Comparison of ENCODE assay signal across 8 cellular contexts in the genomic region with DNA sequence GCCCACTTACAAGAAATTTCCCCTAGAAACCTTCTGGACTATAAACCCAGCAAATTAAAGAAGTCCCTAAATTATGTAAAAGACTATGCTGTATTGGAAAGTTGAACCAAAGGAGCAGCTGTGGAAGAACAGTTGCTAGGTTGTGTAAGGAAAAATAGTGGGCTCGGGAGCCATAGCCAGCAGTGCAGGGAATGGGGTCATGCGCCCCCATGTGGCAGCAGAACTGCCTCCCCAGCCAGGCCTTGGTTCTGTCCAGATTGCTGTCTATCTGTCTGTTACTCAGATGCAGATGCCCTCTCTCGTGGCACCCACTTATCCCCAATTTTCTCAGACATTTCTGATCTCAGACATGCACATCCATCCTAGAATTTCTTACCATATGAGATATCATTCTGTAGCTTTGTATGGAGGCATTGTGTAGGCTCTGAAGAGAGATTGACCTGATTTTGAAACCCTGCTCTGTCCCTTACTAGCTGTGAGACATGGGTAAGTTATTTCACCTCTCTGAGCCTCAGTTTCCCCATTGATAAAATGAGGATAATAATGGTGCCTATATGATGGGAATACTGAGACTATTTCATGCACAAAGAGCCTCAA.
DNase-seq lines count a peak whose midpoint lies in the region; ATAC-seq, FAIRE-seq and TF ChIP-seq lines count a peak whose summit lies in the region.

No MANE protein-coding gene starts in this region.

- TF ChIP-seq CTCF in OCI-LY3 (IDR thresholded peaks at IDR 0.05; ENCODE audit: low read depth, low read length): peak; percentile 89
- peak; percentile 29 for TF ChIP-seq CTCF in lung (IDR thresholded peaks at IDR 0.05; ENCODE audit: control extremely low read depth, extremely low read depth)

- H4K20me1 ChIP-seq in OCI-LY3 (ENCODE audit: insufficient read depth, low read length): no peaks in the 10 kb centered on the region

- H3K4me1 ChIP-seq in OCI-LY3 (ENCODE audit: low read length): 0 out of 2 replicates have a peak, but pooled peaks cover 3% of the 10 kb centered on the region
- peaks cover 0 to 5% of the 10 kb centered on the region in 2 donors for H3K4me1 ChIP-seq in lung (ENCODE audit: control insufficient read depth in 2 of 2, insufficient read depth in 2 of 2, low read length in 2 of 2)
- no peaks in the 10 kb centered on the region for H3K4me1 ChIP-seq in aorta (ENCODE audit: control insufficient read depth in 1 of 2, insufficient read depth in 2 of 2, low read length in 2 of 2)

- intact Hi-C loops in aorta (cut with DNase I): no loop called here

- H3K9me3 ChIP-seq in OCI-LY3 (ENCODE audit: insufficient read depth, low read length) (no peaks in the 10 kb centered on the region), lung (ENCODE audit: control insufficient read depth in 2 of 2, insufficient read depth in 1 of 2, low read length in 1 of 2) (no peaks in the 10 kb centered on the region), aorta (ENCODE audit: control insufficient read depth, low read length) (no peaks in the 10 kb centered on the region)

- H3K27me3 ChIP-seq in OCI-LY3 (ENCODE audit: low read depth, low read length): no peaks in the 10 kb centered on the region; the same call in 1 of the 2 replicates
- no peaks in the 10 kb centered on the region for H3K27me3 ChIP-seq in lung (ENCODE audit: control insufficient read depth, insufficient read depth)
- no peaks in the 10 kb centered on the region for H3K27me3 ChIP-seq in aorta (ENCODE audit: control insufficient read depth in 1 of 2, insufficient read depth in 2 of 2, low read length in 1 of 2)

- no peak overlapping the region for H3K4me2 ChIP-seq in OCI-LY3 (ENCODE audit: low read length)

- no peak overlapping the region for H3K27ac ChIP-seq in OCI-LY3 (ENCODE audit: low read length)
- H3K27ac ChIP-seq in lung (ENCODE audit: low read depth in 1 of 2, low read length in 1 of 2): no peak overlapping the region
- H3K27ac ChIP-seq in aorta (ENCODE audit: low read depth in 1 of 2, low read length in 2 of 2): no peak overlapping the region

- no peak overlapping the region for H2AFZ ChIP-seq in OCI-LY3 (ENCODE audit: low read depth, low read length)

- peak; percentile 86 for FAIRE-seq in GM12891 (lab: Jason Lieb, UNC)

- ATAC-seq in HG03097 (IDR thresholded peaks at IDR 0.05; ENCODE audit: low FRiP score, unreplicated experiment) (peak; percentile 70), lung (ENCODE audit: insufficient read depth, low FRiP score) (peak; percentile 50), aorta (ENCODE audit: low FRiP score) (peak; percentile 68), GM21515 (IDR thresholded peaks at IDR 0.05; ENCODE audit: unreplicated experiment) (no peak)

- H3K36me3 ChIP-seq in OCI-LY3 (replicated peaks; ENCODE audit: low read depth, low read length) (no peaks in the 10 kb centered on the region), lung (ENCODE audit: control insufficient read depth in 2 of 2, insufficient read depth in 2 of 2, low read length in 2 of 2) (no peaks in the 10 kb centered on the region), aorta (ENCODE audit: control insufficient read depth in 1 of 2, insufficient read depth in 2 of 2, low read length in 1 of 2) (no peaks in the 10 kb centered on the region)

- TF ChIP-seq POLR2A in GM12891 (IDR thresholded peaks at IDR 0.05; ENCODE audit: low read depth, low read length): no peak

- H3K4me3 ChIP-seq in OCI-LY3 (ENCODE audit: low read length): no peak overlapping the region
- no peak overlapping the region for H3K4me3 ChIP-seq in lung
- no peak overlapping the region for H3K4me3 ChIP-seq in aorta (ENCODE audit: low read length in 2 of 2)

- WGBS in lung, 2 donors: 20 to 26% methylated on average over 3 of the region's 3 CpGs
- WGBS in aorta, 2 donors: 25 to 41% methylated on average over 3 of the region's 3 CpGs

- no peaks in the 10 kb centered on the region for H3K79me2 ChIP-seq in OCI-LY3 (ENCODE audit: low read length)

- DNase-seq in AG20443 (ENCODE audit: low spot score): peak; percentile 85
- DNase-seq in GM12891 (ENCODE audit: insufficient read length, low spot score): peak; percentile 29
- DNase-seq in ecto neural progenitor cell (ENCODE audit: low spot score): peak; percentile 82
- no peak for DNase-seq in lung (ENCODE audit: low spot score)
- DNase-seq in aorta: no peak

- H3K9ac ChIP-seq in OCI-LY3 (ENCODE audit: low read length): no peak overlapping the region

TF ChIP-seq in GM12891, 5 proteins besides CTCF, POLR2A, EP300 and RAD21:
- TF ChIP-seq SPI1 (IDR thresholded peaks at IDR 0.05; ENCODE audit: low read depth, low read length) (no peak), POLR2AphosphoS5 (IDR thresholded peaks at IDR 0.05; ENCODE audit: low read depth, low read length) (no peak), TAF1 (IDR thresholded peaks at IDR 0.05; ENCODE audit: low read depth, low read length) (no peak), PAX5 (IDR thresholded peaks at IDR 0.05; ENCODE audit: insufficient read depth, low read length, severe bottlenecking) (no peak), POU2F2 (IDR thresholded peaks at IDR 0.05; ENCODE audit: low read depth, low read length) (no peak)

Comparison
In these comparisons a context has a peak if more than half of its experiments do, and no peak if none do; other contexts are left out.
1. DNase-seq: peak in AG20443 (single experiment), GM12891 (single experiment) and ecto neural progenitor cell (single experiment); none in lung (single experiment) and aorta (0 of 2).